Comparison of ENCODE assay signal across 1 cellular context in genomic region chr2:74178211-74179062, GRCh38.
TF ChIP-seq lines count a peak whose summit lies in the region.

TSS of gene MOB1A (minus strand) at chr2:74178879. CDS start at chr2:74178674, 205 bp downstream.

TF ChIP-seq in HEK293, 187 proteins besides CTCF, POLR2A, EP300 and RAD21 (continued from another document):
- peak; percentile 66 for TF ChIP-seq PRDM10 (tag by site-specific recombination; IDR thresholded peaks at IDR 0.05)
- TF ChIP-seq WT1 (tag by site-specific recombination; IDR thresholded peaks at IDR 0.05) = 0 out of 2 replicates have a peak, but pooled peaks have one; percentile 23
- no peak for TF ChIP-seq ZNF223 (tag by site-specific recombination; IDR thresholded peaks at IDR 0.05)
- TF ChIP-seq ZNF23 (tag by site-specific recombination; IDR thresholded peaks at IDR 0.05; ENCODE audit: borderline replicate concordance) = no peak
- TF ChIP-seq ZBTB17 (tag by site-specific recombination; IDR thresholded peaks at IDR 0.05) = peak; percentile 44
- no peak for TF ChIP-seq OVOL3 (tag by site-specific recombination; IDR thresholded peaks at IDR 0.05)
- no peak for TF ChIP-seq ZNF18 (tag by site-specific recombination; IDR thresholded peaks at IDR 0.05)
- TF ChIP-seq KLF9 (tag by site-specific recombination; IDR thresholded peaks at IDR 0.05; ENCODE audit: low read depth) = peak; percentile 66; the same call in 1 of the 2 replicates
- TF ChIP-seq REPIN1 (tag by site-specific recombination; IDR thresholded peaks at IDR 0.05; ENCODE audit: low read depth) = no peak
